Comparison of ENCODE assay signal across 22 cellular contexts in genomic region chr6:18025591-18025990, GRCh38. TPM values are rescaled to one million over a fixed set of nuclear protein-coding genes. Genes with fewer than 3 reads are reported as not detected.
DNase-seq lines count a peak whose midpoint lies in the region; ATAC-seq, FAIRE-seq and TF ChIP-seq lines count a peak whose summit lies in the region.
"Had no signal": no experiment of that assay in that cellular context is flagged by ENCODE, and none has a peak within 500 bp of the region (broad histone marks: within the 10 kb centered on the region; RNA-seq: fewer than 3 reads in every experiment).

No MANE protein-coding gene starts in this region.

- no peak overlapping the region for H3K4me3 ChIP-seq in bronchial epithelial cell (ENCODE audit: low read depth, low read length)

- no peak for TF ChIP-seq CTCF in bronchial epithelial cell (IDR thresholded peaks at IDR 0.05; ENCODE audit: insufficient read depth, low read length, severe bottlenecking)
- no peak for TF ChIP-seq CTCF in GM10248 (IDR thresholded peaks at IDR 0.05; ENCODE audit: control extremely low read depth, extremely low read depth, low read depth, missing control alignments)

- H3K27me3 Mint-ChIP-seq in effector memory CD8-positive, alpha-beta T cell: peaks cover 0 to 26% of the 10 kb centered on the region in 2 donors

- no peak for FAIRE-seq in bronchial epithelial cell (lab: Jason Lieb, UNC)
- FAIRE-seq: A204.1, D721Med had no signal

- peaks cover 2% of the 10 kb centered on the region for H3K36me3 Mint-ChIP-seq in effector memory CD8-positive, alpha-beta T cell (ENCODE audit: insufficient read depth)
- H3K36me3 Mint-ChIP-seq: CD14-positive monocyte had no signal

- no peaks in the 10 kb centered on the region for H3K27me3 ChIP-seq in bronchial epithelial cell (ENCODE audit: control insufficient read depth, insufficient read depth, low read length)

- ATAC-seq in effector memory CD8-positive, alpha-beta T cell (replicated peaks): no peak
- ATAC-seq: Panc1, SK-N-SH treated with all-trans-retinoic acid at 6 μM for 48 hours had no signal

- peaks cover 0 to 2% of the 10 kb centered on the region in 2 donors for H3K4me1 Mint-ChIP-seq in effector memory CD8-positive, alpha-beta T cell (ENCODE audit: low read depth in 2 of 2)
- H3K4me1 Mint-ChIP-seq: B cell, CD14-positive monocyte had no signal

- peak; percentile 62 for DNase-seq in Caki2 (ENCODE audit: low read depth)
- peak; percentile 53 for DNase-seq in bronchial epithelial cell (ENCODE audit: low read depth)
- peak; percentile 41 for DNase-seq in glomerular visceral epithelial cell (ENCODE audit: extremely low spot score)
- DNase-seq in renal cortical epithelial cell (ENCODE audit: low read depth): peak; percentile 31
- DNase-seq in effector memory CD8-positive, alpha-beta T cell: no peak
- DNase-seq in activated CD4-positive, alpha-beta T cell treated with anti-CD3 and anti-CD28 coated beads for 48 hours: no peak
- DNase-seq in GM10248 (ENCODE audit: extremely low spot score): no peak
- DNase-seq: DMS53, HCEC 1CT, NCI-H1105, NCI-H146, NCI-H2029 treated with DMSO at 0.1 percent for 48 hours, NCI-H345, NCI-H524, NCI-H774 had no signal

- POLR2A ChIA-PET in GM10248 (lab: Yijun Ruan, JAX): no interaction called here

- CTCF ChIA-PET in GM10248 (lab: Yijun Ruan, JAX): no interaction called here

- in situ Hi-C loops in Caki2 (cut with HindIII; ENCODE audit: low pct_unique_long_range_greater_than_20kb, low sequenced_read_pairs): no loop called here

- no peak overlapping the region for H3K27ac Mint-ChIP-seq in effector memory CD8-positive, alpha-beta T cell
- H3K27ac Mint-ChIP-seq: B cell, IgD-negative memory B cell had no signal

- no peak overlapping the region for H3K4me3 Mint-ChIP-seq in effector memory CD8-positive, alpha-beta T cell
- H3K4me3 Mint-ChIP-seq: B cell, CD14-positive monocyte, IgD-negative memory B cell had no signal

- no peaks in the 10 kb centered on the region for H3K9me3 Mint-ChIP-seq in effector memory CD8-positive, alpha-beta T cell

- no peaks in the 10 kb centered on the region for H3K36me3 ChIP-seq in bronchial epithelial cell (ENCODE audit: control insufficient read depth, insufficient read depth, low read length)

RNA-seq across cellular contexts. Expression of gene KIF13A, which starts 38.2 kb away (rescaled TPM):
- total RNA-seq in Caki2 (2014; rRNA removed; shearing (Covaris generic); ENCODE audit: low replicate concordance): 23.7 and 26.4 TPM in 2 replicates
- total RNA-seq in bronchial epithelial cell (47.4 and 58.8 TPM in 2 replicates), renal cortical epithelial cell (23.3 and 64.6 TPM in 2 replicates)

Comparison
In these comparisons a context has a peak if more than half of its experiments do, and no peak if none do; other contexts are left out.
1. DNase-seq: peak in Caki2 (single experiment), bronchial epithelial cell (single experiment), glomerular visceral epithelial cell (single experiment) and renal cortical epithelial cell (single experiment); none in effector memory CD8-positive, alpha-beta T cell (0 of 3), activated CD4-positive, alpha-beta T cell treated with anti-CD3 and anti-CD28 coated beads for 48 hours (single experiment) and GM10248 (single experiment).